ENCODE assay signal across 1 cellular context in genomic region chr15:45200001-45200798, GRCh38.
TF ChIP-seq lines count a peak whose summit lies in the region.

No MANE protein-coding gene starts in this region.

TF ChIP-seq in HepG2, 621 proteins besides CTCF, POLR2A, EP300 and RAD21 (continued from another document and continues in another):
- TF ChIP-seq IRF1 (CRISPR knock-in tag; IDR thresholded peaks at IDR 0.05; ENCODE audit: low read depth) (no peak), ZSCAN29 (CRISPR knock-in tag; conservative IDR thresholded peaks at IDR 0.05) (peak; percentile 99), ZBTB8A (CRISPR knock-in tag; IDR thresholded peaks at IDR 0.05; ENCODE audit: borderline replicate concordance, low read depth) (no peak), ZNF18 (CRISPR knock-in tag; IDR thresholded peaks at IDR 0.05; ENCODE audit: insufficient replicate concordance) (no peak), ZNF879 (CRISPR knock-in tag; IDR thresholded peaks at IDR 0.05) (no peak), PATZ1 (CRISPR knock-in tag; IDR thresholded peaks at IDR 0.05) (0 out of 2 replicates have a peak, but pooled peaks have one; percentile 24), IRF2 (CRISPR knock-in tag; IDR thresholded peaks at IDR 0.05) (peak; percentile 59; the same call in 1 of the 2 replicates), KDM1A (CRISPR knock-in tag; IDR thresholded peaks at IDR 0.05) (no peak; the same call in 1 of the 2 replicates), RORA (CRISPR knock-in tag; IDR thresholded peaks at IDR 0.05) (no peak), ZNF564 (CRISPR knock-in tag; IDR thresholded peaks at IDR 0.05) (peak; percentile 70), ZFP36L1 (CRISPR knock-in tag; IDR thresholded peaks at IDR 0.05) (no peak), FOXP1 (IDR thresholded peaks at IDR 0.05) (no peak), FOXP1 (CRISPR knock-in tag; IDR thresholded peaks at IDR 0.05) (peak; percentile 18; the same call in 1 of the 2 replicates), TOE1 (CRISPR knock-in tag; IDR thresholded peaks at IDR 0.05) (peak; percentile 72; the same call in 1 of the 2 replicates), NR0B2 (CRISPR knock-in tag; IDR thresholded peaks at IDR 0.05) (no peak), ZMYM3 (CRISPR knock-in tag; IDR thresholded peaks at IDR 0.05) (peak; percentile 22; the same call in 1 of the 2 replicates), SPEN (CRISPR knock-in tag; IDR thresholded peaks at IDR 0.05; ENCODE audit: low read depth) (peak; percentile 55; the same call in 1 of the 2 replicates), MAZ (IDR thresholded peaks at IDR 0.05; ENCODE audit: borderline replicate concordance, low read depth, low read length) (peak; percentile 49; the same call in 1 of the 2 replicates), MAZ (CRISPR knock-in tag; IDR thresholded peaks at IDR 0.05; ENCODE audit: low read depth) (peak; percentile 70; the same call in 1 of the 2 replicates), GMEB2 (CRISPR knock-in tag; IDR thresholded peaks at IDR 0.05; ENCODE audit: low read depth) (no peak), ZNF296 (CRISPR knock-in tag; conservative IDR thresholded peaks at IDR 0.05) (no peak), CHD2 (IDR thresholded peaks at IDR 0.05; ENCODE audit: low read depth, low read length) (no peak; the same call in 1 of the 2 replicates), MAFG (CRISPR knock-in tag; IDR thresholded peaks at IDR 0.05) (no peak), ZBTB25 (CRISPR knock-in tag; IDR thresholded peaks at IDR 0.05) (peak; percentile 69; the same call in 1 of the 2 replicates), CREM (IDR thresholded peaks at IDR 0.05) (peak; percentile 67; the same call in 1 of the 2 replicates), CREM (CRISPR knock-in tag; IDR thresholded peaks at IDR 0.05) (no peak), NFKB2 (CRISPR knock-in tag; IDR thresholded peaks at IDR 0.05; ENCODE audit: borderline replicate concordance) (peak; percentile 76; the same call in 1 of the 2 replicates), PLSCR1 (CRISPR knock-in tag; IDR thresholded peaks at IDR 0.05; ENCODE audit: borderline replicate concordance) (no peak), ZNF260 (CRISPR knock-in tag; IDR thresholded peaks at IDR 0.05; ENCODE audit: borderline replicate concordance, low read depth) (no peak), SCMH1 (CRISPR knock-in tag; IDR thresholded peaks at IDR 0.05; ENCODE audit: borderline replicate concordance) (no peak), PAXIP1 (CRISPR knock-in tag; conservative IDR thresholded peaks at IDR 0.05) (peak; percentile 79), HHEX (CRISPR knock-in tag; IDR thresholded peaks at IDR 0.05) (no peak), ZNF83 (CRISPR knock-in tag; IDR thresholded peaks at IDR 0.05; ENCODE audit: borderline replicate concordance) (0 out of 2 replicates have a peak, but pooled peaks have one; percentile 56), ZNF501 (CRISPR knock-in tag; IDR thresholded peaks at IDR 0.05) (peak; percentile 98; the same call in 1 of the 2 replicates), POLR2G (IDR thresholded peaks at IDR 0.05; ENCODE audit: low read depth, low read length) (peak; percentile 79), ADNP (CRISPR knock-in tag; IDR thresholded peaks at IDR 0.05) (no peak), TRIM22 (IDR thresholded peaks at IDR 0.05) (no peak), CCAR2 (optimal IDR thresholded peaks at IDR 0.05; ENCODE audit: low read depth, low read length) (no peak), ZSCAN31 (CRISPR knock-in tag; IDR thresholded peaks at IDR 0.05; ENCODE audit: low read depth) (peak; percentile 80), ARID3A (IDR thresholded peaks at IDR 0.05; ENCODE audit: low read depth, low read length) (no peak; the same call in none of the 2 replicates), REL (CRISPR knock-in tag; conservative IDR thresholded peaks at IDR 0.05) (no peak), SMYD3 (CRISPR knock-in tag; IDR thresholded peaks at IDR 0.05) (peak; percentile 77; the same call in 1 of the 2 replicates), ZNF709 (CRISPR knock-in tag; IDR thresholded peaks at IDR 0.05) (peak; percentile 48), ZNF75D (CRISPR knock-in tag; IDR thresholded peaks at IDR 0.05; ENCODE audit: borderline replicate concordance) (no peak), HMGA1 (CRISPR knock-in tag; conservative IDR thresholded peaks at IDR 0.05) (no peak), CEBPG (CRISPR knock-in tag; IDR thresholded peaks at IDR 0.05) (peak; percentile 55), ZNF775 (CRISPR knock-in tag; IDR thresholded peaks at IDR 0.05; ENCODE audit: borderline replicate concordance) (peak; percentile 87; the same call in 1 of the 2 replicates), DNMT3B (CRISPR knock-in tag; conservative IDR thresholded peaks at IDR 0.05) (no peak), ZFAT (CRISPR knock-in tag; conservative IDR thresholded peaks at IDR 0.05) (no peak), DMTF1 (CRISPR knock-in tag; IDR thresholded peaks at IDR 0.05) (0 out of 2 replicates have a peak, but pooled peaks have one; percentile 75)
